17 cellular contexts compared by ENCODE assay signal in the genomic region with DNA sequence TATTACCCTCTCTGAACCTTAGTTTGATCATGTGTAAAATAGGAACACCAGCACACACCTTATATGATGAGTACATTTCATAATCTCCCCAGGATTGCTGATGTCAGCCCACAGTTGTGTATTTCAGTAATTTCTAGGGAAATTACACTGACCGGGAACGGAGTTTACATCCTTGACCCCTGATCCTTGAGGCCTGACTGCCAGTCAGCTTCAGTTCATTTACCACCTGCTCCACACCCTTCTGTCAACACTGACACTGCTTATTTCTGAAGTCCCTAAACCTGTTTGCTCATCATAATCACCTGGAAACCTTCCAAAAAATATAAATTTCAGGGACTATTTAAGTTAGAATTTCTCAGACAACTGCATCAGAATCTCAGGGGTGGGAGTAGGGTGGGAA.
"Had no signal": no experiment of that assay in that cellular context is flagged by ENCODE, and none has a peak within 500 bp of the region (broad histone marks: within the 10 kb centered on the region; RNA-seq: fewer than 3 reads in every experiment).

No MANE protein-coding gene starts in this region.

- H3K4me3 ChIP-seq: adrenal gland, esophagus squamous epithelium, hepatocyte, left lung, thyroid gland, uterus had no signal

- H3K36me3 ChIP-seq: adrenal gland, esophagus squamous epithelium, left lung, thyroid gland, uterus had no signal

- H3K27me3 ChIP-seq: adrenal gland, esophagus squamous epithelium, hepatocyte, left lung, thyroid gland, uterus had no signal

- H2AFZ ChIP-seq: hepatocyte had no signal

- DNase-seq: activated CD4-positive, alpha-beta memory T cell treated with anti-CD3 and anti-CD28 coated beads for 36 hours; activated CD4-positive, alpha-beta T cell treated with anti-CD3 and anti-CD28 coated beads for 36 hours; activated effector memory CD4-positive, alpha-beta T cell treated with Interleukin-2 at 50 U/mL for 16 hours; activated naive CD4-positive, alpha-beta T cell treated with anti-CD3 and anti-CD28 coated beads, Interleukin-2, amount 50 U/mL, for 16 hours; activated T-cell treated with anti-CD3 and anti-CD28 coated beads, Interleukin-2, amount 50 U/mL, for 24 hours; adrenal gland; esophagus squamous epithelium; left lung; mammary epithelial cell; posterior cingulate gyrus; stimulated activated CD4-positive, alpha-beta T cell treated with anti-CD3 and anti-CD28 coated beads, Interleukin-15, amount 100 ng/mL, for 24 hours; stimulated activated CD4-positive, alpha-beta T cell treated with anti-CD3 and anti-CD28 coated beads, Interleukin-4, amount 100 ng/mL, for 1 hour; stimulated activated naive B cell treated with anti-CD40 and anti-IgM and Interleukin-4, amounts not matched to agents 10 μg/mL and 1 μg/mL and 100 μg/mL, for 72 hours; thyroid gland; uterus had no signal

- H3K9me3 ChIP-seq: adrenal gland, esophagus squamous epithelium, left lung, thyroid gland, uterus had no signal

- H3K79me2 ChIP-seq: hepatocyte had no signal

- ATAC-seq: activated CD4-positive, alpha-beta T cell treated with anti-CD3 and anti-CD28 coated beads for 36 hours; left lung; natural killer cell treated with Interleukin-12 subunit alpha and Interleukin-12 subunit beta and Interleukin-15 and Interleukin-18, amount 100 ng/mL, for 72 hours; stimulated activated naive B cell treated with anti-CD40 and anti-IgM and Interleukin-4, amounts not matched to agents 10 μg/mL and 1 μg/mL and 100 μg/mL, for 72 hours had no signal

- H3K27ac ChIP-seq: adrenal gland, esophagus squamous epithelium, hepatocyte, left lung, thyroid gland, uterus had no signal

- H3K4me2 ChIP-seq: hepatocyte had no signal

- H3K4me1 ChIP-seq: adrenal gland, esophagus squamous epithelium, left lung, thyroid gland, uterus had no signal
